28 cellular contexts compared by ENCODE assay signal in genomic region chr11:32003335-32003734, GRCh38.
"Had no signal": no experiment of that assay in that cellular context is flagged by ENCODE, and none has a peak within 500 bp of the region (broad histone marks: within the 10 kb centered on the region; RNA-seq: fewer than 3 reads in every experiment).

No MANE protein-coding gene starts in this region.

- H3K27me3 ChIP-seq: colonic mucosa, neural progenitor cell, ovary, right lobe of liver, uterus had no signal

- H3K9me3 ChIP-seq: colonic mucosa, gastrocnemius medialis, heart right ventricle, left lung, ovary, right lobe of liver, suprapubic skin, transverse colon, upper lobe of right lung, uterus had no signal

- DNase-seq: colonic mucosa; effector CD8-positive, alpha-beta T cell; endodermal cell; foreskin fibroblast; gastrocnemius medialis; heart right ventricle; hippocampal formation; immature natural killer cell; islet precursor cell; left lung; mesendoderm; midbrain; naive thymus-derived CD4-positive, alpha-beta T cell; nucleus accumbens; ovary; right lobe of liver; small intestine; stimulated activated CD4-positive, alpha-beta T cell treated with anti-CD3 and anti-CD28 coated beads, Interleukin-1b, Interleukin-23, amount 100 ng/mL, for 48 hours; stimulated activated CD4-positive, alpha-beta T cell treated with anti-CD3 and anti-CD28 coated beads, Interleukin-4, amount 100 ng/mL, for 1 hour; stimulated activated CD8-positive, alpha-beta memory T cell treated with anti-CD3 and anti-CD28 coated beads, Interleukin-4, amount 100 ng/mL, for 48 hours; stimulated activated naive CD4-positive, alpha-beta T cell; stimulated activated naive CD8-positive, alpha-beta T cell treated with anti-CD3 and anti-CD28 coated beads, Interleukin-15, amount 100 ng/mL, for 72 hours; transverse colon; upper lobe of right lung; uterus had no signal

- H2AFZ ChIP-seq: neural progenitor cell had no signal

- H3K4me2 ChIP-seq: neural progenitor cell had no signal

- H3K4me3 ChIP-seq: colonic mucosa, gastrocnemius medialis, heart right ventricle, left lung, neural progenitor cell, ovary, right lobe of liver, suprapubic skin, transverse colon, upper lobe of right lung, uterus had no signal

- H3K27ac ChIP-seq: colonic mucosa, epithelial cell of prostate, gastrocnemius medialis, heart right ventricle, left lung, neural progenitor cell, ovary, right lobe of liver, suprapubic skin, transverse colon, upper lobe of right lung, uterus had no signal

- H3K36me3 ChIP-seq: colonic mucosa, gastrocnemius medialis, heart right ventricle, left lung, neural progenitor cell, ovary, right lobe of liver, suprapubic skin, transverse colon, upper lobe of right lung, uterus had no signal

- H3K4me1 ChIP-seq: colonic mucosa, gastrocnemius medialis, heart right ventricle, left lung, right lobe of liver, suprapubic skin, transverse colon, upper lobe of right lung, uterus had no signal
